In genomic region chr12:24600996-24601395, GRCh38 we compare ENCODE assay signal across 12 cellular contexts.
DNase-seq lines count a peak whose midpoint lies in the region; ATAC-seq and TF ChIP-seq lines count a peak whose summit lies in the region.
"Had no signal": no experiment of that assay in that cellular context is flagged by ENCODE, and none has a peak within 500 bp of the region (broad histone marks: within the 10 kb centered on the region; RNA-seq: fewer than 3 reads in every experiment).

No MANE protein-coding gene starts in this region.

- DNase-seq in AG04449 (ENCODE audit: low read depth, low spot score): peak; percentile 42
- peak; percentile 69 for DNase-seq in HFFc6
- no peak for DNase-seq in RWPE2 (ENCODE audit: low spot score)
- peak; percentile 58 for DNase-seq in glomerular visceral epithelial cell (ENCODE audit: extremely low spot score)
- no peak for DNase-seq in activated gamma-delta T cell treated with Interleukin-2 at 50 U/mL for 16 hours
- DNase-seq in head of caudate nucleus: no peak
- DNase-seq: NCI-H187 treated with DMSO at 0.1 percent for 48 hours, testis had no signal

- no peaks in the 10 kb centered on the region for H3K9me3 Mint-ChIP-seq in HFFc6
- H3K9me3 Mint-ChIP-seq: T-helper 2 cell treated with Interferon-gamma antibody and Interleukin-4, amounts not matched to agents 5 μg/mL and 100 μg/mL, for 36 hours had no signal

- H3K4me1 Mint-ChIP-seq in HFFc6 (ENCODE audit: low read depth): peaks cover 15% of the 10 kb centered on the region

- peak overlapping the region; percentile 27; the same call in 1 of the 2 replicates for H3K4me3 Mint-ChIP-seq in HFFc6
- H3K4me3 Mint-ChIP-seq: brain; T-helper 2 cell treated with Interferon-gamma antibody and Interleukin-4, amounts not matched to agents 5 μg/mL and 100 μg/mL, for 36 hours had no signal

- no peak overlapping the region; the same call in 1 of the 2 replicates for H3K27ac Mint-ChIP-seq in HFFc6
- H3K27ac Mint-ChIP-seq: brain; T-helper 2 cell treated with Interferon-gamma antibody and Interleukin-4, amounts not matched to agents 5 μg/mL and 100 μg/mL, for 36 hours had no signal

- H3K27ac ChIP-seq in RWPE2 (ENCODE audit: poor library complexity, severe bottlenecking): peak overlapping the region; percentile 25
- H3K27ac ChIP-seq: testis had no signal

- POLR2A ChIA-PET in AG04449 (lab: Yijun Ruan, JAX): no interaction called here

- peak; percentile 71; the same call in 2 of the 3 replicates for ATAC-seq in RWPE2 (ENCODE audit: low read depth)
- ATAC-seq in GM21786 (IDR thresholded peaks at IDR 0.05; ENCODE audit: unreplicated experiment): no peak
- no peak for ATAC-seq in GM21423 (IDR thresholded peaks at IDR 0.05; ENCODE audit: unreplicated experiment)

- peaks cover 5% of the 10 kb centered on the region for H3K4me1 ChIP-seq in RWPE2 (ENCODE audit: insufficient read depth, poor library complexity, severe bottlenecking)
- H3K4me1 ChIP-seq: testis had no signal

- TF ChIP-seq CTCF in AG04449 (IDR thresholded peaks at IDR 0.05; ENCODE audit: insufficient read depth, low read length, missing control alignments) (no peak), HFFc6 (IDR thresholded peaks at IDR 0.05) (no peak), RWPE2 (IDR thresholded peaks at IDR 0.05; ENCODE audit: poor library complexity, severe bottlenecking) (no peak)

- CTCF ChIA-PET in AG04449 (lab: Yijun Ruan, JAX): interaction anchor here (1.1 kb wide), 1 partner anchor 10 kb away, joined by 5 read pairs; no protein-coding TSS in a partner anchor

- H3K4me3 ChIP-seq in AG04449 (ENCODE audit: low read depth, low read length) (no peak overlapping the region), RWPE2 (ENCODE audit: severe bottlenecking) (no peak overlapping the region)
- H3K4me3 ChIP-seq: testis had no signal

- H3K9me3 ChIP-seq in RWPE2 (ENCODE audit: severe bottlenecking): no peaks in the 10 kb centered on the region
- H3K9me3 ChIP-seq: testis had no signal

- H3K36me3 ChIP-seq in RWPE2 (ENCODE audit: low read depth): no peaks in the 10 kb centered on the region

- no peaks in the 10 kb centered on the region for H3K36me3 Mint-ChIP-seq in HFFc6 (ENCODE audit: low read depth)
- H3K36me3 Mint-ChIP-seq: brain had no signal

- intact Hi-C loops in head of caudate nucleus (cut with DNase I): no loop called here

- H3K27me3 Mint-ChIP-seq in HFFc6 (ENCODE audit: insufficient read depth): no peaks in the 10 kb centered on the region
- H3K27me3 Mint-ChIP-seq: brain had no signal

- H3K27me3 ChIP-seq in RWPE2 (ENCODE audit: insufficient read depth, poor library complexity, severe bottlenecking): no peaks in the 10 kb centered on the region
- H3K27me3 ChIP-seq: testis had no signal

Comparison
In these comparisons a context has a peak if more than half of its experiments do, and no peak if none do; other contexts are left out.
1. DNase-seq: peak in AG04449 (single experiment), HFFc6 (single experiment) and glomerular visceral epithelial cell (single experiment); none in RWPE2 (single experiment), activated gamma-delta T cell treated with Interleukin-2 at 50 U/mL for 16 hours (single experiment) and head of caudate nucleus (0 of 42).